27 cellular contexts compared by ENCODE assay signal in the genomic region with DNA sequence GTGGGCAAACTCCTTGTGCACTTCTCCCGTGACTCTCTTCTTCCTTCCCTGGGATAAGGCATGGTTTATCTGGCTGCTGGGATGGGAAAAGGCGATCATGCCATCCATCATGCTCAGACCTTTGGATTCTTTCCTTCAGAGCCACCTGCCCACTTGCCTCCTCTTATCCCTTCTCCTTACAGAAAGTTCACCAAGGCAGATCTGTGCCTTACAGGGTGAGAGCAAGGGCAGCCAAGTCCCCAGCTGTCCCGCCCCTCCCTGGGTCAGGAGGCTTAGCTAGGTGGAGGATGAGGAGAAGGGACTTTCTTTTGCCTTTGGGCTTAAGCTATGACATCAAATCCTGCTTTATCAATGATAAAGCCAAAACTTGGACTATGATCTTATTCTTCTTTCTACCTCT. TPM values are rescaled to one million over a fixed set of nuclear protein-coding genes. Genes with fewer than 3 reads are reported as not detected.
DNase-seq lines count a peak whose midpoint lies in the region; ATAC-seq, FAIRE-seq and TF ChIP-seq lines count a peak whose summit lies in the region.
"Had no signal": no experiment of that assay in that cellular context is flagged by ENCODE, and none has a peak within 500 bp of the region (broad histone marks: within the 10 kb centered on the region; RNA-seq: fewer than 3 reads in every experiment).

No MANE protein-coding gene starts in this region.

- intact Hi-C loops in esophagus squamous epithelium (cut with DNase I): no loop called here
- intact Hi-C loops in pancreas (cut with DNase I): no loop called here
- intact Hi-C loops in transverse colon (cut with DNase I; ENCODE audit: low total_unique reads): loop anchor here (10.0 kb wide), 1 partner anchor 115 kb away; no protein-coding TSS in a partner anchor
- intact Hi-C loops in ascending aorta (cut with DNase I): no loop called here

- 54 to 61% methylated on average over 2 to 3 of the region's 3 CpGs for WGBS in esophagus squamous epithelium, 2 donors
- 44 to 75% methylated on average over 3 of the region's 3 CpGs for WGBS in pancreas, 2 donors
- 76 to 100% methylated on average over 1 to 3 of the region's 3 CpGs for WGBS in transverse colon (ENCODE audit: low coverage in 1 of 2), 2 donors

- peak; percentile 32 for ATAC-seq in SK-N-SH treated with all-trans-retinoic acid at 6 μM for 48 hours
- ATAC-seq in pancreas: peak in 3 of 4 donors; percentile 10 to 40 (median 37)
- ATAC-seq: activated CD8-positive, alpha-beta T cell treated with anti-CD3 and anti-CD28 coated beads for 36 hours; naive thymus-derived CD4-positive, alpha-beta T cell had no signal

- H3K27me3 ChIP-seq in esophagus squamous epithelium (no peaks in the 10 kb centered on the region), pancreas (no peaks in the 10 kb centered on the region), transverse colon (no peaks in the 10 kb centered on the region), ascending aorta (no peaks in the 10 kb centered on the region)
- H3K27me3 ChIP-seq in CD8-positive, alpha-beta memory T cell (ENCODE audit: insufficient read depth, low read length, poor library complexity, severe bottlenecking): no peaks in the 10 kb centered on the region
- H3K27me3 ChIP-seq: adrenal gland; BLaER1 treated with 17β-estradiol and CSF1 and Interleukin-3, amounts not matched to agents 10 nM and 100 nM; brain microvascular endothelial cell; testis had no signal

- no peak overlapping the region for H3K4me3 Mint-ChIP-seq in CD8-positive, alpha-beta memory T cell
- H3K4me3 Mint-ChIP-seq: activated CD8-positive, alpha-beta T cell treated with anti-CD3 and anti-CD28 coated beads for 36 hours; activated naive CD4-positive, alpha-beta T cell treated with anti-CD3 and anti-CD28 coated beads for 36 hours; naive thymus-derived CD4-positive, alpha-beta T cell had no signal

- no peaks in the 10 kb centered on the region for H3K36me3 ChIP-seq in esophagus squamous epithelium
- no peaks in the 10 kb centered on the region for H3K36me3 ChIP-seq in pancreas
- no peaks in the 10 kb centered on the region for H3K36me3 ChIP-seq in transverse colon
- no peaks in the 10 kb centered on the region for H3K36me3 ChIP-seq in ascending aorta
- no peaks in the 10 kb centered on the region for H3K36me3 ChIP-seq in CD8-positive, alpha-beta memory T cell (ENCODE audit: insufficient read depth, low read length)
- H3K36me3 ChIP-seq: adrenal gland; BLaER1 treated with 17β-estradiol and CSF1 and Interleukin-3, amounts not matched to agents 10 nM and 100 nM; brain microvascular endothelial cell; HAP-1 had no signal

- no peaks in the 10 kb centered on the region for H3K36me3 Mint-ChIP-seq in CD8-positive, alpha-beta memory T cell
- H3K36me3 Mint-ChIP-seq: naive thymus-derived CD4-positive, alpha-beta T cell had no signal

- POLR2A ChIA-PET in CD8-positive, alpha-beta memory T cell (lab: Charles Lee): no interaction called here

- TF ChIP-seq CTCF in esophagus squamous epithelium (IDR thresholded peaks at IDR 0.05) (no peak), pancreas (IDR thresholded peaks at IDR 0.05) (no peak), transverse colon (IDR thresholded peaks at IDR 0.05) (no peak), ascending aorta (IDR thresholded peaks at IDR 0.05) (no peak)

- H3K27ac ChIP-seq in esophagus squamous epithelium: peak overlapping the region in 3 of 4 donors; percentile 7 to 64 (median 53)
- peak overlapping the region in 2 of 4 donors; percentile 24 to 43 for H3K27ac ChIP-seq in pancreas
- H3K27ac ChIP-seq in transverse colon: peak overlapping the region in 3 of 4 donors; percentile 53 to 61 (median 58)
- H3K27ac ChIP-seq in ascending aorta: no peak overlapping the region
- no peak overlapping the region for H3K27ac ChIP-seq in CD8-positive, alpha-beta memory T cell (ENCODE audit: low read depth, low read length)
- H3K27ac ChIP-seq: BLaER1 treated with 17β-estradiol and CSF1 and Interleukin-3, amounts not matched to agents 10 nM and 100 nM; brain microvascular endothelial cell; testis had no signal

- H3K27me3 Mint-ChIP-seq in CD8-positive, alpha-beta memory T cell: peaks cover 0 to 1% of the 10 kb centered on the region in 2 donors
- H3K27me3 Mint-ChIP-seq: activated CD8-positive, alpha-beta T cell treated with anti-CD3 and anti-CD28 coated beads for 36 hours; naive thymus-derived CD4-positive, alpha-beta T cell had no signal

- H3K27ac Mint-ChIP-seq in CD8-positive, alpha-beta memory T cell: no peak overlapping the region
- H3K27ac Mint-ChIP-seq: activated CD8-positive, alpha-beta T cell treated with anti-CD3 and anti-CD28 coated beads for 36 hours; activated naive CD4-positive, alpha-beta T cell treated with anti-CD3 and anti-CD28 coated beads for 36 hours had no signal

- H3K9me3 Mint-ChIP-seq in CD8-positive, alpha-beta memory T cell: peaks cover 0 to 3% (median 0%) of the 10 kb centered on the region in 5 donors
- H3K9me3 Mint-ChIP-seq: activated CD8-positive, alpha-beta T cell treated with anti-CD3 and anti-CD28 coated beads for 36 hours; activated naive CD4-positive, alpha-beta T cell treated with anti-CD3 and anti-CD28 coated beads for 36 hours had no signal

- TF ChIP-seq EP300 in transverse colon (IDR thresholded peaks at IDR 0.05; ENCODE audit: low read depth): no peak

- no peaks in the 10 kb centered on the region for H3K4me1 Mint-ChIP-seq in CD8-positive, alpha-beta memory T cell
- H3K4me1 Mint-ChIP-seq: naive thymus-derived CD4-positive, alpha-beta T cell had no signal

- in situ Hi-C loops in transverse colon (cut with MboI; ENCODE audit: low pct_ligation_motif_present in 1 of 4, low pct_unique_long_range_greater_than_20kb in 1 of 4, low sequenced_read_pairs in 3 of 4): no loop called here

- H3K4me1 ChIP-seq in esophagus squamous epithelium (peaks cover 0 to 18% (median 0%) of the 10 kb centered on the region in 3 donors), pancreas (peaks cover 8 to 17% (median 14%) of the 10 kb centered on the region in 3 donors), transverse colon (peaks cover 0 to 34% (median 24%) of the 10 kb centered on the region in 4 donors), ascending aorta (peaks cover 0 to 4% of the 10 kb centered on the region in 2 donors)
- H3K4me1 ChIP-seq in CD8-positive, alpha-beta memory T cell (ENCODE audit: insufficient read depth, low read length): no peaks in the 10 kb centered on the region
- H3K4me1 ChIP-seq: HAP-1 had no signal

- TF ChIP-seq POLR2A in esophagus squamous epithelium (IDR thresholded peaks at IDR 0.05) (no peak), transverse colon (IDR thresholded peaks at IDR 0.05) (no peak)

- no peaks in the 10 kb centered on the region for H3K9me3 ChIP-seq in esophagus squamous epithelium
- H3K9me3 ChIP-seq in pancreas: no peaks in the 10 kb centered on the region
- no peaks in the 10 kb centered on the region for H3K9me3 ChIP-seq in transverse colon
- no peaks in the 10 kb centered on the region for H3K9me3 ChIP-seq in ascending aorta
- H3K9me3 ChIP-seq in CD8-positive, alpha-beta memory T cell (ENCODE audit: low read length): no peaks in the 10 kb centered on the region
- H3K9me3 ChIP-seq: adrenal gland; BLaER1 treated with 17β-estradiol and CSF1 and Interleukin-3, amounts not matched to agents 10 nM and 100 nM; HAP-1; testis had no signal

- no peak for DNase-seq in esophagus squamous epithelium (lab: John Stamatoyannopoulos, UW)
- no peak for DNase-seq in pancreas
- no peak for DNase-seq in transverse colon
- no peak for DNase-seq in ascending aorta (ENCODE audit: low spot score in 2 of 2)
- no peak for DNase-seq in CD8-positive, alpha-beta memory T cell
- no peak for DNase-seq in NCI-H1417 treated with DMSO at 0.1 percent for 48 hours (lab: John Stamatoyannopoulos, UW)
- DNase-seq: activated CD8-positive, alpha-beta memory T cell treated with anti-CD3 and anti-CD28 coated beads, Interleukin-2, amount 50 U/mL, for 48 hours; activated CD8-positive, alpha-beta T cell treated with anti-CD3 and anti-CD28 coated beads for 36 hours; activated naive CD4-positive, alpha-beta T cell treated with anti-CD3 and anti-CD28 coated beads for 36 hours; naive thymus-derived CD4-positive, alpha-beta T cell; NCI-H1436; NCI-H2081; NCI-H524 treated with DMSO at 0.1 percent for 48 hours; nucleus accumbens; SHP77; stimulated activated naive CD4-positive, alpha-beta T cell treated with Interleukin-2 at 50 U/mL for 16 hours had no signal

- CTCF ChIA-PET in CD8-positive, alpha-beta memory T cell (lab: Charles Lee): no interaction called here

- no peak for FAIRE-seq in pancreas (lab: Jason Lieb, UNC)
- FAIRE-seq: endothelial cell of umbilical vein, GM12891, islet of Langerhans had no signal

- no peak overlapping the region for H3K4me3 ChIP-seq in esophagus squamous epithelium
- no peak overlapping the region for H3K4me3 ChIP-seq in pancreas
- H3K4me3 ChIP-seq in transverse colon: no peak overlapping the region
- no peak overlapping the region for H3K4me3 ChIP-seq in ascending aorta
- no peak overlapping the region for H3K4me3 ChIP-seq in CD8-positive, alpha-beta memory T cell (ENCODE audit: low read length)
- H3K4me3 ChIP-seq: adrenal gland; BLaER1 treated with 17β-estradiol and CSF1 and Interleukin-3, amounts not matched to agents 10 nM and 100 nM; HAP-1; skin epidermis; testis had no signal

TF ChIP-seq in SK-N-SH treated with all-trans-retinoic acid at 6 μM for 48 hours, 23 proteins besides CTCF, POLR2A, EP300 and RAD21 (continues in another document):
- TF ChIP-seq CSRNP3 (CRISPR knock-in tag; IDR thresholded peaks at IDR 0.05) (no peak), ZNF565 (CRISPR knock-in tag; conservative IDR thresholded peaks at IDR 0.05; ENCODE audit: low read depth) (no peak), ZFP30 (CRISPR knock-in tag; IDR thresholded peaks at IDR 0.05) (no peak), ZNF8 (CRISPR knock-in tag; IDR thresholded peaks at IDR 0.05) (no peak)

RNA-seq across cellular contexts. Expression of gene KCNE4, which starts 47.6 kb away (rescaled TPM):
- total RNA-seq in esophagus squamous epithelium (under 1 TPM; 0.26 to 0.76 (median 0.35) TPM), pancreas (10 to 100 TPM in 1 of 6 donors, 1 to 10 TPM in 4, under 1 TPM in 1; 0.75 to 25.2 (median 2.1) TPM), transverse colon (1 to 10 TPM in 3 of 4 donors, under 1 TPM in 1; 0.79 to 4.6 (median 1.7) TPM), ascending aorta (18.3 TPM)
- polyA plus RNA-seq in pancreas: 1 to 10 TPM; 1.9 to 2.8 TPM
- not detected for total RNA-seq in CD8-positive, alpha-beta memory T cell
- not detected for polyA plus RNA-seq in CD8-positive, alpha-beta memory T cell
- total RNA-seq: activated CD8-positive, alpha-beta T cell treated with anti-CD3 and anti-CD28 coated beads for 36 hours; activated naive CD4-positive, alpha-beta T cell treated with anti-CD3 and anti-CD28 coated beads for 36 hours; endothelial cell of umbilical vein; naive thymus-derived CD4-positive, alpha-beta T cell; T-helper 2 cell treated with Interferon-gamma antibody and Interleukin-4, amounts not matched to agents 100 ng/mL and 5 ng/mL, for 36 hours had no signal
- polyA plus RNA-seq: naive thymus-derived CD4-positive, alpha-beta T cell had no signal

Comparison
In these comparisons a context has a peak if more than half of its experiments do, and no peak if none do; other contexts are left out.
1. H3K27ac ChIP-seq: peak in esophagus squamous epithelium (3 of 4) and transverse colon (3 of 4); none in ascending aorta (0 of 2) and CD8-positive, alpha-beta memory T cell (single experiment).